In genomic region chr12:19855876-19856275, GRCh38 we compare ENCODE assay signal across 21 cellular contexts.
DNase-seq lines count a peak whose midpoint lies in the region; ATAC-seq and TF ChIP-seq lines count a peak whose summit lies in the region.
"Had no signal": no experiment of that assay in that cellular context is flagged by ENCODE, and none has a peak within 500 bp of the region (broad histone marks: within the 10 kb centered on the region; RNA-seq: fewer than 3 reads in every experiment).

No MANE protein-coding gene starts in this region.

- no peak for TF ChIP-seq CTCF in coronary artery (IDR thresholded peaks at IDR 0.05)
- TF ChIP-seq CTCF in left lung (IDR thresholded peaks at IDR 0.05): no peak

- peak; percentile 19 for ATAC-seq in left lung
- ATAC-seq: effector memory CD8-positive, alpha-beta T cell; mucosa of descending colon; stimulated activated memory B cell treated with anti-CD40 and anti-IgM and Interleukin-4, amounts not matched to agents 10 μg/mL and 1 μg/mL and 100 μg/mL, for 72 hours had no signal

- H3K27me3 ChIP-seq in left lung: no peaks in the 10 kb centered on the region
- H3K27me3 ChIP-seq in stomach smooth muscle (ENCODE audit: control insufficient read depth in 1 of 2, insufficient read depth in 2 of 2, low read length in 2 of 2): no peaks in the 10 kb centered on the region
- H3K27me3 ChIP-seq: BE2C, neutrophil had no signal

- DNase-seq in OCI-M1 (lab: John Stamatoyannopoulos, UW) (peak; percentile 30), coronary artery (ENCODE audit: low spot score) (no peak), left lung (no peak), GM19238 (ENCODE audit: insufficient read length, low spot score) (no peak), posterior vena cava (ENCODE audit: low spot score) (no peak), G401 (ENCODE audit: low spot score) (no peak)
- no peak for DNase-seq in activated CD4-positive, alpha-beta T cell treated with anti-CD3 and anti-CD28 coated beads for 48 hours
- DNase-seq: activated CD4-positive, alpha-beta memory T cell treated with anti-CD3 and anti-CD28 coated beads for 36 hours; activated naive CD4-positive, alpha-beta T cell treated with Interleukin-2 at 50 U/mL for 16 hours; anterior cingulate cortex; BE2C; cerebellar nuclear complex; effector memory CD8-positive, alpha-beta T cell; kidney; mucosa of descending colon; NCI-H2107; NCI-H524 treated with DMSO at 0.1 percent for 48 hours; SHP77 treated with DMSO at 0.1 percent for 48 hours had no signal

- H3K4me1 ChIP-seq in left lung: peaks cover 0 to 8% of the 10 kb centered on the region in 2 donors
- no peaks in the 10 kb centered on the region for H3K4me1 ChIP-seq in stomach smooth muscle (ENCODE audit: control insufficient read depth, insufficient read depth, low read length)
- H3K4me1 ChIP-seq: BE2C had no signal

- in situ Hi-C loops in G401 (cut with HindIII; ENCODE audit: low sequenced_read_pairs): no loop called here

- no peaks in the 10 kb centered on the region for H3K36me3 ChIP-seq in left lung
- H3K36me3 ChIP-seq in stomach smooth muscle (ENCODE audit: control insufficient read depth in 2 of 2, insufficient read depth in 2 of 2, low read length in 2 of 2): no peaks in the 10 kb centered on the region
- H3K36me3 ChIP-seq: BE2C, neutrophil had no signal

- intact Hi-C loops in left lung (cut with DNase I) (no loop called here), posterior vena cava (cut with DNase I) (no loop called here)

- H3K9me3 ChIP-seq in left lung (peaks cover 2 to 3% of the 10 kb centered on the region in 2 donors), stomach smooth muscle (ENCODE audit: control insufficient read depth in 2 of 2, low read length in 2 of 2) (no peaks in the 10 kb centered on the region)
- H3K9me3 ChIP-seq: BE2C, mucosa of descending colon, neutrophil had no signal

- H3K4me3 ChIP-seq in coronary artery: peak overlapping the region; percentile 58
- no peak overlapping the region for H3K4me3 ChIP-seq in left lung
- H3K4me3 ChIP-seq in stomach smooth muscle (ENCODE audit: low read length in 2 of 2): peak overlapping the region in 1 of 2 donors; percentile 7
- H3K4me3 ChIP-seq: mucosa of descending colon had no signal

- H3K9ac ChIP-seq in stomach smooth muscle (ENCODE audit: low read length in 2 of 2): no peak overlapping the region

- H3K27ac ChIP-seq in coronary artery (peak overlapping the region; percentile 81 to 82), left lung (peak overlapping the region; percentile 60 to 83), stomach smooth muscle (ENCODE audit: low read length) (peak overlapping the region; percentile 50)
- H3K27ac ChIP-seq: neutrophil had no signal
